Comparison of ENCODE assay signal across 18 cellular contexts in the genomic region with DNA sequence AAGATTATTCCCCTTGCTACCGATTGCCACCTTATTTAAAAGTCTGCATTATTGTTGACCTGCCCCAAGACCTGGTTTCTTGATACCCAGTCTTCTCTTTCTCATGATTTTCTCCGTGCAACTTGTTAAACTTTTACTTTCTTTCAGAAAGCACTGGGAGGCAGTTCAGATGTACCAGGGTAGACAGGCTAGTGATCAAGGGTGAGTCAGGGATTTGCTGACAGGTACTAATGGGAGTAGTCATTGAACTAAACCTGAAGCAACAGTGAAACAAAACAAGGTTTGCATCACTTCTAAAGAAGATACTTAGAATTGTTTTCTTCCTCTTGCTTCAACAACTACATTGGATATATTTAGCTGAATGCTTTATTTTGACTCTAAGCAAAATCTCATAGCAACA.
DNase-seq lines count a peak whose midpoint lies in the region; ATAC-seq and TF ChIP-seq lines count a peak whose summit lies in the region.
"Had no signal": no experiment of that assay in that cellular context is flagged by ENCODE, and none has a peak within 500 bp of the region (broad histone marks: within the 10 kb centered on the region; RNA-seq: fewer than 3 reads in every experiment).

No MANE protein-coding gene starts in this region.

- H3K36me3 Mint-ChIP-seq in MCF 10A (ENCODE audit: insufficient read depth, unreplicated experiment): no peaks in the 10 kb centered on the region
- H3K36me3 Mint-ChIP-seq: CD4-positive, alpha-beta memory T cell; immature natural killer cell had no signal

- H3K9ac ChIP-seq in fibroblast of lung (ENCODE audit: insufficient read depth, low read length): no peak overlapping the region
- H3K9ac ChIP-seq: KMS-11 had no signal

- TF ChIP-seq CTCF in MCF 10A (IDR thresholded peaks at IDR 0.05; ENCODE audit: unreplicated experiment) (no peak), breast epithelium (IDR thresholded peaks at IDR 0.05) (no peak), RWPE1 (conservative IDR thresholded peaks at IDR 0.05; ENCODE audit: low read depth) (no peak), fibroblast of lung (conservative IDR thresholded peaks at IDR 0.05 in 1 of 2, IDR thresholded peaks at IDR 0.05 in 1 of 2; ENCODE audit: low read depth in 1 of 2, low read length in 2 of 2) (no peak), left lung (IDR thresholded peaks at IDR 0.05) (no peak)

- H2AFZ ChIP-seq in fibroblast of lung (ENCODE audit: low read length): no peak overlapping the region

- peak overlapping the region; percentile 69 for H3K4me3 Mint-ChIP-seq in MCF 10A (ENCODE audit: unreplicated experiment)
- H3K4me3 Mint-ChIP-seq: activated CD4-positive, alpha-beta T cell treated with anti-CD3 and anti-CD28 coated beads, Interleukin-2, amount 10 ng/mL, durations not matched to agents 7 days and 5 days; CD4-positive, alpha-beta memory T cell; effector memory CD8-positive, alpha-beta T cell; immature natural killer cell; neural crest cell had no signal

- H3K27me3 ChIP-seq in breast epithelium: no peaks in the 10 kb centered on the region
- no peaks in the 10 kb centered on the region for H3K27me3 ChIP-seq in fibroblast of lung (ENCODE audit: control insufficient read depth, insufficient read depth, low read length)
- no peaks in the 10 kb centered on the region for H3K27me3 ChIP-seq in HAP-1 (ENCODE audit: low read depth)
- no peaks in the 10 kb centered on the region for H3K27me3 ChIP-seq in left lung
- H3K27me3 ChIP-seq: stomach had no signal

- TF ChIP-seq POLR2A in breast epithelium (IDR thresholded peaks at IDR 0.05): no peak

- H3K4me3 ChIP-seq in breast epithelium (no peak overlapping the region), fibroblast of lung (replicated peaks in 1 of 4; ENCODE audit: control extremely low read depth in 1 of 4, insufficient read depth in 1 of 4, low read depth in 3 of 4, low read length in 4 of 4) (no peak overlapping the region), HAP-1 (no peak overlapping the region), left lung (no peak overlapping the region)
- H3K4me3 ChIP-seq: stomach had no signal

- H3K27ac ChIP-seq in breast epithelium (no peak overlapping the region), RWPE1 (no peak overlapping the region), fibroblast of lung (ENCODE audit: insufficient read depth, low read length) (no peak overlapping the region), left lung (no peak overlapping the region)
- H3K27ac ChIP-seq: KMS-11, stomach had no signal

- intact Hi-C loops in MCF 10A (cut with micrococcal nuclease): loop anchor here (5.0 kb wide), 2 partner anchors 41 to 386 kb away; no protein-coding TSS in a partner anchor
- intact Hi-C loops in breast epithelium (cut with DNase I; ENCODE audit: low total_unique reads): no loop called here
- intact Hi-C loops in left lung (cut with DNase I): no loop called here

- H3K27me3 Mint-ChIP-seq in MCF 10A (ENCODE audit: insufficient read depth, unreplicated experiment): no peaks in the 10 kb centered on the region
- H3K27me3 Mint-ChIP-seq: activated CD4-positive, alpha-beta T cell treated with anti-CD3 and anti-CD28 coated beads, Interleukin-2, amount 10 ng/mL, durations not matched to agents 7 days and 5 days; CD4-positive, alpha-beta memory T cell; effector memory CD8-positive, alpha-beta T cell had no signal

- CTCF ChIA-PET in MCF 10A (lab: Yijun Ruan, JAX): interaction anchor here (0.7 to 2.3 kb wide), 2 partner anchors 39 to 803 kb away, joined by 3 to 5 read pairs; no protein-coding TSS in a partner anchor
- CTCF ChIA-PET in RWPE1 (lab: Yijun Ruan, JAX): no interaction called here

- no peaks in the 10 kb centered on the region for H4K20me1 ChIP-seq in fibroblast of lung (ENCODE audit: control insufficient read depth, extremely low read depth, insufficient read depth, low read length)

- H3K9me3 Mint-ChIP-seq in MCF 10A (ENCODE audit: unreplicated experiment): no peaks in the 10 kb centered on the region
- H3K9me3 Mint-ChIP-seq: activated CD4-positive, alpha-beta T cell treated with anti-CD3 and anti-CD28 coated beads, Interleukin-2, amount 10 ng/mL, durations not matched to agents 7 days and 5 days; CD4-positive, alpha-beta memory T cell; effector memory CD8-positive, alpha-beta T cell; immature natural killer cell; neural crest cell had no signal

- H3K36me3 ChIP-seq in breast epithelium: no peaks in the 10 kb centered on the region
- H3K36me3 ChIP-seq in fibroblast of lung (ENCODE audit: control insufficient read depth, insufficient read depth, low read length): no peaks in the 10 kb centered on the region
- no peaks in the 10 kb centered on the region for H3K36me3 ChIP-seq in HAP-1 (replicated peaks)
- H3K36me3 ChIP-seq in left lung: peaks cover 0 to 3% of the 10 kb centered on the region in 2 donors
- H3K36me3 ChIP-seq: stomach had no signal

- H3K4me1 ChIP-seq in breast epithelium (no peaks in the 10 kb centered on the region), fibroblast of lung (ENCODE audit: control insufficient read depth, extremely low read depth, insufficient read depth, low read length) (no peaks in the 10 kb centered on the region), HAP-1 (no peaks in the 10 kb centered on the region), left lung (no peaks in the 10 kb centered on the region)
- H3K4me1 ChIP-seq: stomach had no signal

- peaks cover 25% of the 10 kb centered on the region for H3K4me1 Mint-ChIP-seq in MCF 10A (ENCODE audit: insufficient read depth, unreplicated experiment)
- H3K4me1 Mint-ChIP-seq: activated CD4-positive, alpha-beta T cell treated with anti-CD3 and anti-CD28 coated beads, Interleukin-2, amount 10 ng/mL, durations not matched to agents 7 days and 5 days; CD4-positive, alpha-beta memory T cell; neural crest cell had no signal

- no peak for ATAC-seq in left lung
- ATAC-seq: effector memory CD8-positive, alpha-beta T cell had no signal

- no peaks in the 10 kb centered on the region for H3K79me2 ChIP-seq in fibroblast of lung (ENCODE audit: control insufficient read depth, insufficient read depth, low read length)

- no peak overlapping the region for H3K4me2 ChIP-seq in fibroblast of lung (ENCODE audit: extremely low read depth, insufficient read depth, low read length)
- H3K4me2 ChIP-seq: KMS-11 had no signal

- POLR2A ChIA-PET in MCF 10A (lab: Yijun Ruan, JAX) (interaction anchor here (1.2 kb wide), 2 partner anchors 47 to 97 kb away, joined by 3 read pairs; no protein-coding TSS in a partner anchor), RWPE1 (lab: Yijun Ruan, JAX; ENCODE audit: low non-redundant PET) (no interaction called here)

- peak overlapping the region; percentile 68 for H3K27ac Mint-ChIP-seq in MCF 10A (ENCODE audit: low read depth, unreplicated experiment)
- H3K27ac Mint-ChIP-seq: activated CD4-positive, alpha-beta T cell treated with anti-CD3 and anti-CD28 coated beads, Interleukin-2, amount 10 ng/mL, durations not matched to agents 7 days and 5 days; CD4-positive, alpha-beta memory T cell; effector memory CD8-positive, alpha-beta T cell had no signal

- H3K9me3 ChIP-seq in breast epithelium (no peaks in the 10 kb centered on the region), fibroblast of lung (ENCODE audit: control insufficient read depth, insufficient read depth, low read depth, low read length) (no peaks in the 10 kb centered on the region), HAP-1 (no peaks in the 10 kb centered on the region), left lung (no peaks in the 10 kb centered on the region)
- H3K9me3 ChIP-seq: stomach had no signal

- in situ Hi-C loops in HAP-1 (cut with MboI; ENCODE audit: low sequenced_read_pairs): no loop called here

- no TSS peak for BruUV-seq in MCF 10A (replicated peaks; lab: Mats Ljungman, UMichigan)

- DNase-seq in MCF 10A (ENCODE audit: unreplicated experiment) (peak; percentile 80), breast epithelium (ENCODE audit: low spot score in 2 of 2) (no peak), RWPE1 (ENCODE audit: low spot score) (peak; percentile 70), fibroblast of lung (ENCODE audit: low read depth in 2 of 2) (peak; percentile 12 to 71), HAP-1 (ENCODE audit: low spot score in 2 of 2) (no peak), left lung (no peak), NK-92 (lab: John Stamatoyannopoulos, UW; ENCODE audit: unreplicated experiment) (no peak)
- no peak for DNase-seq in activated CD8-positive, alpha-beta memory T cell treated with anti-CD3 and anti-CD28 coated beads, Interleukin-2, amount 50 U/mL, for 4 hours
- DNase-seq: activated CD4-positive, alpha-beta T cell treated with anti-CD3 and anti-CD28 coated beads, Interleukin-2, amount 10 ng/mL, durations not matched to agents 7 days and 5 days; activated naive CD4-positive, alpha-beta T cell treated with anti-CD3 and anti-CD28 coated beads, Interleukin-2, amount 50 U/mL, for 16 hours; CD4-positive, alpha-beta memory T cell; effector memory CD8-positive, alpha-beta T cell; glutamatergic neuron; immature natural killer cell; NCI-H446; stomach had no signal

Comparison
In these comparisons a context has a peak if more than half of its experiments do, and no peak if none do; other contexts are left out.
1. DNase-seq: peak in MCF 10A (single experiment), RWPE1 (single experiment) and fibroblast of lung (2 of 2); none in breast epithelium (0 of 2), HAP-1 (0 of 2), activated CD8-positive, alpha-beta memory T cell treated with anti-CD3 and anti-CD28 coated beads, Interleukin-2, amount 50 U/mL, for 4 hours (single experiment), left lung (0 of 2) and NK-92 (single experiment).